Comparison of ENCODE assay signal across 20 cellular contexts in genomic region chr3:84039091-84039490, GRCh38.
"Had no signal": no experiment of that assay in that cellular context is flagged by ENCODE, and none has a peak within 500 bp of the region (broad histone marks: within the 10 kb centered on the region; RNA-seq: fewer than 3 reads in every experiment).

No MANE protein-coding gene starts in this region.

- H3K36me3 Mint-ChIP-seq: activated naive CD4-positive, alpha-beta T cell treated with anti-CD3 and anti-CD28 coated beads, Interleukin-2, amount 50 U/mL, for 72 hours had no signal

- H3K9me3 ChIP-seq: adrenal gland, tibial artery had no signal

- DNase-seq: activated CD4-positive, alpha-beta T cell treated with anti-CD3 and anti-CD28 coated beads for 1 hour; activated CD8-positive, alpha-beta memory T cell treated with anti-CD3 and anti-CD28 coated beads for 24 hours; activated gamma-delta T cell treated with Interleukin-2 at 50 U/mL for 16 hours; adrenal gland; dorsolateral prefrontal cortex; foreskin keratinocyte; glutamatergic neuron; hypothalamus; islet precursor cell; left lung; midbrain; stimulated activated naive CD8-positive, alpha-beta T cell treated with anti-CD3 and anti-CD28 coated beads, Interleukin-15, Interleukin-2, amounts not matched to agents 100 U/mL and 50 U/mL, for 24 hours; substantia nigra; T1000; tibial artery had no signal

- H3K4me1 ChIP-seq: adrenal gland, foreskin keratinocyte, left lung, tibial artery had no signal

- H3K36me3 ChIP-seq: adrenal gland, cardiac muscle cell, left lung, tibial artery had no signal

- H3K27me3 ChIP-seq: adrenal gland, cardiac muscle cell, dorsolateral prefrontal cortex, foreskin keratinocyte, left lung, tibial artery had no signal

- H3K27me3 Mint-ChIP-seq: progenitor cell of endocrine pancreas had no signal

- ATAC-seq: activated naive CD4-positive, alpha-beta T cell treated with anti-CD3 and anti-CD28 coated beads, Interleukin-2, amount 50 U/mL, for 72 hours; foreskin keratinocyte; left lung; stimulated activated naive CD8-positive, alpha-beta T cell treated with anti-CD3 and anti-CD28 coated beads, Interleukin-15, Interleukin-2, amounts not matched to agents 100 U/mL and 50 U/mL, for 24 hours had no signal

- H3K4me3 ChIP-seq: adrenal gland, cardiac muscle cell, dorsolateral prefrontal cortex, left lung, tibial artery had no signal

- H3K27ac Mint-ChIP-seq: activated naive CD4-positive, alpha-beta T cell treated with anti-CD3 and anti-CD28 coated beads, Interleukin-2, amount 50 U/mL, for 72 hours; progenitor cell of endocrine pancreas had no signal

- FAIRE-seq: urothelium cell line had no signal

- H3K27ac ChIP-seq: adrenal gland, cardiac muscle cell, dorsolateral prefrontal cortex, foreskin keratinocyte, left lung, tibial artery, VCaP had no signal
